21 cellular contexts compared by ENCODE assay signal in the genomic region with DNA sequence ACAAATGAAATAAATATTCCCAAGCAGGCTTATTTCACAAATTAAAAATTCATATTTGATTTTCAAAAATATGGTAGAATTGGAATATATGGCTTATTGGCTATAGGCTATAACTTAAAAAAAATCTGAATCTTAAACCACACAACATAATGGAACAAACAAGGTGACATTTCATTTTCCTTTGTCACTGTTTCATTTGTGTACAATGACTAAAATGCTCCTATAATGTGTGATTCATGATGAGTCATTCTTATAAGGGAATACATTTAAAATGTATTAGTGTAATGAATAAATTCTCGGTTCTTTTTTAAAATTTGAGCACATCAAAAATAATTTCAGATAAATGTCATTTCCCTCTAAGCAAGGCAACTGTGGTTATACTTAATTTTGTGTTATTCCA.
DNase-seq lines count a peak whose midpoint lies in the region; ATAC-seq, FAIRE-seq and TF ChIP-seq lines count a peak whose summit lies in the region.
"Had no signal": no experiment of that assay in that cellular context is flagged by ENCODE, and none has a peak within 500 bp of the region (broad histone marks: within the 10 kb centered on the region; RNA-seq: fewer than 3 reads in every experiment).

No MANE protein-coding gene starts in this region.

- no peak overlapping the region for H2AFZ ChIP-seq in PC-3 (ENCODE audit: low read length)

- H3K4me3 Mint-ChIP-seq in activated naive CD4-positive, alpha-beta T cell treated with anti-CD3 and anti-CD28 coated beads, Interleukin-2, amount 50 U/mL, for 24 hours: peak overlapping the region; percentile 62
- H3K4me3 Mint-ChIP-seq: activated naive CD8-positive, alpha-beta T cell treated with anti-CD3 and anti-CD28 coated beads, Interleukin-2, amount 10 ng/mL, durations not matched to agents 7 days and 5 days; CD8-positive, alpha-beta T cell; dendritic cell treated with granulocyte-macrophage colony-stimulating factor and Interleukin-4, amounts not matched to agents 40 ng/mL and 50 ng/mL, for 4 days had no signal

- no peak for TF ChIP-seq CTCF in PC-3 (conservative IDR thresholded peaks at IDR 0.05; ENCODE audit: low read depth, low read length)

- peaks cover 20% of the 10 kb centered on the region for H3F3A ChIP-seq in PC-3 (ENCODE audit: low read length, unreplicated experiment)

- CTCF ChIA-PET in PC-3 (lab: Charles Lee): no interaction called here

- intact Hi-C loops in PC-3 (cut with micrococcal nuclease) (loop anchor here (1.0 to 5.0 kb wide), 3 partner anchors 40 to 70 kb away; no protein-coding TSS in a partner anchor), left ventricle myocardium superior (cut with micrococcal nuclease) (no loop called here)

- no peaks in the 10 kb centered on the region for H4K20me1 ChIP-seq in PC-3 (ENCODE audit: low read length)

- H3K4me1 ChIP-seq in PC-3 (ENCODE audit: insufficient read depth, low read length): peaks cover 54% of the 10 kb centered on the region

- no peaks in the 10 kb centered on the region for H3K9me3 ChIP-seq in PC-3 (ENCODE audit: low read length)
- H3K9me3 ChIP-seq: gastroesophageal sphincter had no signal

- peak; percentile 41 for FAIRE-seq in endometrium (lab: Jason Lieb, UNC)
- FAIRE-seq: urothelium cell line had no signal

- no peaks in the 10 kb centered on the region for H3K27me3 Mint-ChIP-seq in activated naive CD4-positive, alpha-beta T cell treated with anti-CD3 and anti-CD28 coated beads, Interleukin-2, amount 50 U/mL, for 24 hours
- H3K27me3 Mint-ChIP-seq: activated naive CD8-positive, alpha-beta T cell treated with anti-CD3 and anti-CD28 coated beads, Interleukin-2, amount 10 ng/mL, durations not matched to agents 7 days and 5 days; dendritic cell treated with granulocyte-macrophage colony-stimulating factor and Interleukin-4, amounts not matched to agents 40 ng/mL and 50 ng/mL, for 4 days; progenitor cell of endocrine pancreas had no signal

- no peaks in the 10 kb centered on the region for H3K36me3 ChIP-seq in PC-3 (ENCODE audit: low read depth, low read length)
- H3K36me3 ChIP-seq: gastroesophageal sphincter had no signal

- H3K9ac ChIP-seq in PC-3 (ENCODE audit: low read length): peak overlapping the region; percentile 4; the same call in 1 of the 2 replicates

- peaks cover 6% of the 10 kb centered on the region for H3K36me3 Mint-ChIP-seq in activated naive CD4-positive, alpha-beta T cell treated with anti-CD3 and anti-CD28 coated beads, Interleukin-2, amount 50 U/mL, for 24 hours
- H3K36me3 Mint-ChIP-seq: activated naive CD8-positive, alpha-beta T cell treated with anti-CD3 and anti-CD28 coated beads, Interleukin-2, amount 10 ng/mL, durations not matched to agents 7 days and 5 days; CD8-positive, alpha-beta T cell had no signal

- H3K4me2 ChIP-seq in PC-3 (ENCODE audit: low read length): peak overlapping the region; percentile 50

- H3K27me3 ChIP-seq in PC-3 (ENCODE audit: low read length): no peaks in the 10 kb centered on the region
- H3K27me3 ChIP-seq: gastroesophageal sphincter had no signal

- ATAC-seq in PC-3 (peak; percentile 55), left ventricle myocardium superior (no peak), HG03025 (IDR thresholded peaks at IDR 0.05; ENCODE audit: low FRiP score, unreplicated experiment) (no peak)
- ATAC-seq: CD8-positive, alpha-beta T cell; gastroesophageal sphincter had no signal

- H3K27ac Mint-ChIP-seq in activated naive CD4-positive, alpha-beta T cell treated with anti-CD3 and anti-CD28 coated beads, Interleukin-2, amount 50 U/mL, for 24 hours: peak overlapping the region; percentile 93
- H3K27ac Mint-ChIP-seq: activated naive CD8-positive, alpha-beta T cell treated with anti-CD3 and anti-CD28 coated beads, Interleukin-2, amount 10 ng/mL, durations not matched to agents 7 days and 5 days; CD8-positive, alpha-beta T cell; dendritic cell treated with granulocyte-macrophage colony-stimulating factor and Interleukin-4, amounts not matched to agents 40 ng/mL and 50 ng/mL, for 4 days; progenitor cell of endocrine pancreas had no signal

- peaks cover 58% of the 10 kb centered on the region for H3K4me1 Mint-ChIP-seq in activated naive CD4-positive, alpha-beta T cell treated with anti-CD3 and anti-CD28 coated beads, Interleukin-2, amount 50 U/mL, for 24 hours
- H3K4me1 Mint-ChIP-seq: activated naive CD8-positive, alpha-beta T cell treated with anti-CD3 and anti-CD28 coated beads, Interleukin-2, amount 10 ng/mL, durations not matched to agents 7 days and 5 days had no signal

- POLR2A ChIA-PET in PC-3 (lab: Charles Lee; ENCODE audit: unreplicated experiment): no interaction called here

- no peaks in the 10 kb centered on the region for H3K79me2 ChIP-seq in PC-3 (ENCODE audit: low read length)

- no peaks in the 10 kb centered on the region for H3K9me3 Mint-ChIP-seq in activated naive CD4-positive, alpha-beta T cell treated with anti-CD3 and anti-CD28 coated beads, Interleukin-2, amount 50 U/mL, for 24 hours
- H3K9me3 Mint-ChIP-seq: activated naive CD8-positive, alpha-beta T cell treated with anti-CD3 and anti-CD28 coated beads, Interleukin-2, amount 10 ng/mL, durations not matched to agents 7 days and 5 days; CD8-positive, alpha-beta T cell; dendritic cell treated with granulocyte-macrophage colony-stimulating factor and Interleukin-4, amounts not matched to agents 40 ng/mL and 50 ng/mL, for 4 days had no signal

- DNase-seq in activated naive CD4-positive, alpha-beta T cell treated with Interleukin-2 at 50 U/mL for 16 hours: no peak
- peak; percentile 97 for DNase-seq in PC-3
- DNase-seq in superior temporal gyrus (ENCODE audit: extremely low spot score): peak; percentile 28
- no peak for DNase-seq in left ventricle myocardium superior
- DNase-seq in globus pallidus (ENCODE audit: low spot score): no peak
- DNase-seq: activated CD4-positive, alpha-beta T cell treated with anti-CD3 and anti-CD28 coated beads, Interleukin-2, amount 50 U/mL, for 4 hours; activated naive CD8-positive, alpha-beta T cell treated with anti-CD3 and anti-CD28 coated beads, Interleukin-2, amount 10 ng/mL, durations not matched to agents 7 days and 5 days; CD8-positive, alpha-beta T cell; KG1; NCI-H1092; NCI-H2081; NCI-H510A treated with DMSO at 0.1 percent for 48 hours; stimulated activated CD4-positive, alpha-beta T cell treated with anti-CD3 and anti-CD28 coated beads, Interleukin-4, amount 100 ng/mL, for 1 hour had no signal

- H3K9me2 ChIP-seq in PC-3 (replicated peaks; ENCODE audit: low read length): no peaks in the 10 kb centered on the region

- H3K4me3 ChIP-seq in PC-3 (ENCODE audit: low read length): 0 out of 2 replicates have a peak overlapping the region, but pooled peaks have one; percentile 8
- H3K4me3 ChIP-seq: gastroesophageal sphincter, skin epidermis had no signal

- no TSS peak for BruUV-seq in PC-3 (replicated peaks; lab: Mats Ljungman, UMichigan)

- peak overlapping the region; percentile 62 for H3K27ac ChIP-seq in PC-3 (ENCODE audit: low read length)
- H3K27ac ChIP-seq: gastroesophageal sphincter, skin epidermis had no signal

Comparison
In these comparisons a context has a peak if more than half of its experiments do, and no peak if none do; other contexts are left out.
1. DNase-seq: peak in PC-3 (single experiment) and superior temporal gyrus (single experiment); none in activated naive CD4-positive, alpha-beta T cell treated with Interleukin-2 at 50 U/mL for 16 hours (single experiment), left ventricle myocardium superior (single experiment) and globus pallidus (single experiment).